8 cellular contexts compared by ENCODE assay signal in the genomic region with DNA sequence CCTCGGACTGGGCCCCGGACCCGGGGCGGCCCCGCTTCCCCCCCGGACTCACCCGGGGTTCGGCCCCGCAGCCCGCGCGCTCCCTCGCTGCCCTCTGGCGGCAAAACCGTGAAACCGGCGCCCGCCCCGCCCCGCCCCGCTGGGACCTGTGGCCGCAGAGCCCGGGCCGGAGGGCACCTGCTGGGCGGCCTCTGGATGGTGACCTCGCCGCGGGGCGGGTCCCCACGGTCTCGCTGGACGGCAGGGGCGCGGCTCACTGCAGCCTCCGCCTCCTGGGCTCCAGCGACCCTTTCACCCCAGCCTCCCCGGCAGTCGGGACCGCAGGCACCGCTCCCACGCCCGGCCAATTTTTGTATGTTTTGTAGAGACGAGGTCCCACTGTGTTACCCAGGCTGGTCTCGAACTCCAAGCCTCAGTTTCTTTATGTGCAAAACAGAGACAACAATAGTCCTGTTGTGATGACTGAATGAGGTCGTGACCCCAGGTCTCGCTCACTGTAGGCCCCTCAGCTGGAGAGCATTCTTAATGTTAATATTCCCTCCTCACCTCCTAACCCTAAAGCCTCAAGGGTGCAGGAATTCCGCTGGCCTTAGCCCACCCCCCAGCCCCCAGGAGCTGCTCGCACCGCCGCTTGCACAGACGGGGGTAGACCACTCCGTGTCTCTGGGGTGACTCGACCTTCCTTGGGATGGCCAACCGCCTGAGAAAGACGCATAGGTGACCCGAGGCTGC. TPM values are rescaled to one million over a fixed set of nuclear protein-coding genes. Genes with fewer than 3 reads are reported as not detected.
DNase-seq lines count a peak whose midpoint lies in the region; ATAC-seq and TF ChIP-seq lines count a peak whose summit lies in the region.

No MANE protein-coding gene starts in this region.

- H3K36me3 ChIP-seq in BJ (ENCODE audit: control insufficient read depth, insufficient read depth, low read length) (no peaks in the 10 kb centered on the region), neural cell (ENCODE audit: insufficient read depth, low read length) (no peaks in the 10 kb centered on the region)

- peaks cover 9% of the 10 kb centered on the region for H3F3A ChIP-seq in neural cell (ENCODE audit: insufficient read depth, low read length, poor library complexity, severe bottlenecking)

- peak; percentile 83 for TF ChIP-seq RAD21 in neural cell (conservative IDR thresholded peaks at IDR 0.05)

- ATAC-seq in GM19467 (IDR thresholded peaks at IDR 0.05; ENCODE audit: unreplicated experiment) (peak; percentile 63), esophagus mucosa (peak; percentile 78)

- no peak for DNase-seq in BJ (ENCODE audit: low read depth)
- peak; percentile 15 for DNase-seq in NCI-H748 treated with DMSO at 0.1 percent for 48 hours (lab: John Stamatoyannopoulos, UW)
- DNase-seq in activated T-cell treated with anti-CD3 and anti-CD28 coated beads, Interleukin-2, amount 50 U/mL, for 1 hour, result peak; percentile 79
- DNase-seq in substantia nigra (lab: John Stamatoyannopoulos, UW), result peak in 42 of 49 donors; percentile 7 to 86 (median 50)
- no peak for DNase-seq in foreskin melanocyte

- no peaks in the 10 kb centered on the region for H4K20me1 ChIP-seq in neural cell (ENCODE audit: insufficient read depth)

- H3K4me2 ChIP-seq in neural cell (ENCODE audit: low read length), result no peak overlapping the region

- H3K27me3 ChIP-seq in BJ (ENCODE audit: control insufficient read depth, insufficient read depth, low read length) (0 out of 2 replicates have a peak, but pooled peaks cover 2% of the 10 kb centered on the region), neural cell (ENCODE audit: insufficient read depth, low read depth, low read length) (no peaks in the 10 kb centered on the region)

- TF ChIP-seq CTCF in BJ (IDR thresholded peaks at IDR 0.05; ENCODE audit: insufficient read depth, low read depth, low read length) (peak; percentile 41), neural cell (IDR thresholded peaks at IDR 0.05; ENCODE audit: poor library complexity, severe bottlenecking) (peak; percentile 76)

- peak overlapping the region; percentile 29 for H3K9ac ChIP-seq in neural cell (ENCODE audit: low read length)

- no peaks in the 10 kb centered on the region for H3K9me3 ChIP-seq in neural cell (ENCODE audit: low read length)

- CTCF ChIA-PET in BJ (lab: Yijun Ruan, JAX), result interaction anchor here (0.6 to 4.1 kb wide), 16 partner anchors 10 to 514 kb away, joined by 3 to 26 read pairs (median 4); a partner anchor contains a TSS

- H3K79me2 ChIP-seq in neural cell (replicated peaks; ENCODE audit: insufficient read depth, low read length), result no peaks in the 10 kb centered on the region

- H2AFZ ChIP-seq in neural cell (ENCODE audit: low read depth, low read length), result no peak overlapping the region

- TF ChIP-seq EP300 in neural cell (conservative IDR thresholded peaks at IDR 0.05; ENCODE audit: poor library complexity, severe bottlenecking), result no peak

- H3K27ac ChIP-seq in neural cell (ENCODE audit: low read length) (no peak overlapping the region), substantia nigra (ENCODE audit: low read depth, low read length, poor library complexity, severe bottlenecking) (no peak overlapping the region)

- H3K4me3 ChIP-seq in BJ (ENCODE audit: low read depth, low read length) (peak overlapping the region; percentile 49), neural cell (ENCODE audit: low read length) (peak overlapping the region; percentile 49)

- no peaks in the 10 kb centered on the region for H3K9me2 ChIP-seq in neural cell (ENCODE audit: insufficient read depth, low read length)

- POLR2A ChIA-PET in BJ (lab: Charles Lee), result no interaction called here

TF ChIP-seq in neural cell, 6 proteins besides CTCF, POLR2A, EP300 and RAD21:
- TF ChIP-seq POLR2AphosphoS5 (IDR thresholded peaks at IDR 0.05) (no peak), SMC3 (conservative IDR thresholded peaks at IDR 0.05; ENCODE audit: poor library complexity) (peak; percentile 89)
- TF ChIP-seq, protein P1, sequence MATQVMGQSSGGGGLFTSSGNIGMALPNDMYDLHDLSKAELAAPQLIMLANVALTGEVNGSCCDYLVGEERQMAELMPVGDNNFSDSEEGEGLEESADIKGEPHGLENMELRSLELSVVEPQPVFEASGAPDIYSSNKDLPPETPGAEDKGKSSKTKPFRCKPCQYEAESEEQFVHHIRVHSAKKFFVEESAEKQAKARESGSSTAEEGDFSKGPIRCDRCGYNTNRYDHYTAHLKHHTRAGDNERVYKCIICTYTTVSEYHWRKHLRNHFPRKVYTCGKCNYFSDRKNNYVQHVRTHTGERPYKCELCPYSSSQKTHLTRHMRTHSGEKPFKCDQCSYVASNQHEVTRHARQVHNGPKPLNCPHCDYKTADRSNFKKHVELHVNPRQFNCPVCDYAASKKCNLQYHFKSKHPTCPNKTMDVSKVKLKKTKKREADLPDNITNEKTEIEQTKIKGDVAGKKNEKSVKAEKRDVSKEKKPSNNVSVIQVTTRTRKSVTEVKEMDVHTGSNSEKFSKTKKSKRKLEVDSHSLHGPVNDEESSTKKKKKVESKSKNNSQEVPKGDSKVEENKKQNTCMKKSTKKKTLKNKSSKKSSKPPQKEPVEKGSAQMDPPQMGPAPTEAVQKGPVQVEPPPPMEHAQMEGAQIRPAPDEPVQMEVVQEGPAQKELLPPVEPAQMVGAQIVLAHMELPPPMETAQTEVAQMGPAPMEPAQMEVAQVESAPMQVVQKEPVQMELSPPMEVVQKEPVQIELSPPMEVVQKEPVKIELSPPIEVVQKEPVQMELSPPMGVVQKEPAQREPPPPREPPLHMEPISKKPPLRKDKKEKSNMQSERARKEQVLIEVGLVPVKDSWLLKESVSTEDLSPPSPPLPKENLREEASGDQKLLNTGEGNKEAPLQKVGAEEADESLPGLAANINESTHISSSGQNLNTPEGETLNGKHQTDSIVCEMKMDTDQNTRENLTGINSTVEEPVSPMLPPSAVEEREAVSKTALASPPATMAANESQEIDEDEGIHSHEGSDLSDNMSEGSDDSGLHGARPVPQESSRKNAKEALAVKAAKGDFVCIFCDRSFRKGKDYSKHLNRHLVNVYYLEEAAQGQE (IDR thresholded peaks at IDR 0.05; ENCODE audit: borderline replicate concordance), result no peak
TF ChIP-seq in neural cell: peak in this region for 1.

RNA-seq across cellular contexts. Expression of a gene that starts 33.7 kb away (rescaled TPM):
- polyA plus RNA-seq in BJ (2011; rRNA removed), result 2.8 and 4.0 TPM in 2 replicates
- polyA minus RNA-seq in BJ (2011; rRNA and poly(A)+ RNA removed), result 1.5 and 2.1 TPM in 2 replicates
- 10.0 TPM for total RNA-seq in esophagus mucosa
- polyA plus RNA-seq in neural cell, result 0.84 and 0.87 TPM in 2 replicates
- 2.9 and 4.2 TPM in 2 replicates for polyA minus RNA-seq in neural cell

RNA-seq across cellular contexts. Expression of a gene that starts 59.4 kb away (rescaled TPM):
- polyA plus RNA-seq in BJ (2011; rRNA removed) (23.5 and 24.9 TPM in 2 replicates), neural cell (1.8 and 2.1 TPM in 2 replicates)
- 26.2 and 38.6 TPM in 2 replicates for polyA minus RNA-seq in BJ (2011; rRNA and poly(A)+ RNA removed)
- total RNA-seq in esophagus mucosa, result 1.7 TPM
- polyA minus RNA-seq in neural cell, result 1.7 and 2.4 TPM in 2 replicates

Comparison
In these comparisons a context has a peak if more than half of its experiments do, and no peak if none do; other contexts are left out.
1. DNase-seq: peak in NCI-H748 treated with DMSO at 0.1 percent for 48 hours (single experiment), activated T-cell treated with anti-CD3 and anti-CD28 coated beads, Interleukin-2, amount 50 U/mL, for 1 hour (single experiment) and substantia nigra (42 of 49); none in BJ (single experiment) and foreskin melanocyte (single experiment).